Comparison of ENCODE assay signal across 20 cellular contexts in the genomic region with DNA sequence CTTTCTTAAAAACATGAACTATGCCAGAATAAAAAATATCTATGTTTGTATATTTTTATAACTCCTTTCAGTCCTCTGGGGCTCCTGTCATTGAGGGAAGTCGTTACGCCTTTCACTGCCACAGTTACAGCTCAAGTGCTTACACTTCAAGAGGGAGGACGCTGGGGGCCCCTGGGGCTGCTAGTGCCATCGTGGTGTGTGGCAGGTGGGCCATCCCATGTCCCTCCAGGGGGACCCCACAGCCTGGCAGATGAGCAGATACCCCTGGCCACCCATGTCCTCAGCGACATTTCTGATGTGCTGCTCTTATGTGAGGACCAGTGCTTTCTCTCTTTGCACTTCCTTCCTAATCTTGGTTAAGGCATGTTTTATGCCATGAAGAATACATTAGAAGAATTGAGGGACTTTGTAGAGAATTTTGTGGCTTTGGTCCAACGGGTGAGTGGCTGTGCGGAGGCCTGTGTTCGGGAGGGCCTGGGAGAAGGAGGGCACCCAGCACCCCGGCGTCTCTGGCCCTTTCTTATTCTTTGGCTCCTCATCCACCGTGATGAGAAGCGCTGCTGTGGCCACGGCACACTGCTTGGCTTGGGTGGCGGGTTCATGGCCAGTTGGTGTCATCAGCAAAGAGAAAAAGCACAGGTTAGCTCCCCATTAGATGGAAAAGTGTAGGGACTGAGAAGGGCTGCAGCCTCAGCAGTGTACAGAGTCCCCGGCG.
"Had no signal": no experiment of that assay in that cellular context is flagged by ENCODE, and none has a peak within 500 bp of the region (broad histone marks: within the 10 kb centered on the region; RNA-seq: fewer than 3 reads in every experiment).

No MANE protein-coding gene starts in this region.

- DNase-seq: activated CD4-positive, alpha-beta T cell treated with anti-CD3 and anti-CD28 coated beads for 4 hours; activated CD4-positive, alpha-beta T cell treated with anti-CD3 and anti-CD28 coated beads, Interleukin-2, amount 50 U/mL, for 4 hours; activated CD8-positive, alpha-beta memory T cell treated with anti-CD3 and anti-CD28 coated beads for 24 hours; activated gamma-delta T cell; brain microvascular endothelial cell; effector CD4-positive, alpha-beta T cell; gastrocnemius medialis; glutamatergic neuron; left ventricle myocardium superior; sigmoid colon; small intestine; stimulated activated CD4-positive, alpha-beta T cell treated with anti-CD3 and anti-CD28 coated beads, Interleukin-4, amount 100 ng/mL, for 24 hours; stomach; SW 1271; T-helper 9 cell had no signal

- H3K27me3 ChIP-seq: brain microvascular endothelial cell, gastrocnemius medialis, sigmoid colon, stomach, suprapubic skin, tibial nerve had no signal

- H3K27ac ChIP-seq: brain microvascular endothelial cell, epithelial cell of prostate, gastrocnemius medialis, sigmoid colon, stomach, suprapubic skin, VCaP had no signal

- H3K4me3 ChIP-seq: gastrocnemius medialis, sigmoid colon, stomach, suprapubic skin, tibial nerve had no signal

- ATAC-seq: gastrocnemius medialis; left ventricle myocardium superior; stimulated activated memory B cell treated with anti-CD40 and anti-IgM and Interleukin-4, amounts not matched to agents 10 μg/mL and 1 μg/mL and 100 μg/mL, for 72 hours had no signal
